Comparison of ENCODE assay signal across 25 cellular contexts in the genomic region with DNA sequence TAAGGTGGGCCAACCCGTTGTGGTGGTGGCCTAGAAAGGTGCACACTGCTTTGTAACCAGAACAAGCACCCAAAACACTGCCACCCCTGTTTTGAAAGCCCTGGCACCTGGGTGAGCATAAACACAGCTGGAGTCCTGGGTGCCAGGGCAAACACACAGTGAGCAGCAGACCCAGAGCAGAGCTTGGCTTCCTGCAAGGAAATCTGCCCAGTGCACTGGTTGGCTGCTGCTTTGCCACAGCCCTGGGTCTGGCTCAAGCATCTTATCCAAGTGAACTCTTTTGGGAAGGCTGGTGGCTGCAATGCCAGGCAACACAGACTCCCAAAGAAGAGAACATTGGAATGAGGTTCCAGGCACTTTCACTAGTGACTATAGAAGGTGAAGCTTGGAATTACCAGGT.
"Had no signal": no experiment of that assay in that cellular context is flagged by ENCODE, and none has a peak within 500 bp of the region (broad histone marks: within the 10 kb centered on the region; RNA-seq: fewer than 3 reads in every experiment).

No MANE protein-coding gene starts in this region.

- DNase-seq: hippocampal formation; immature natural killer cell; kidney; left colon; left lung; lower lobe of right lung; mammary epithelial cell; mesendoderm; naive B cell; natural killer cell; nephron progenitor cell; ovary; right cardiac atrium; stimulated activated CD4-positive, alpha-beta T cell treated with anti-CD3 and anti-CD28 coated beads, Interleukin-12 subunit alpha, Interleukin-12 subunit beta, amount 100 ng/mL, for 4 hours; stimulated activated CD4-positive, alpha-beta T cell treated with anti-CD3 and anti-CD28 coated beads, Interleukin-15, amount 100 ng/mL, for 24 hours; stimulated activated CD4-positive, alpha-beta T cell treated with anti-CD3 and anti-CD28 coated beads, Interleukin-2, amount 100 ng/mL, for 24 hours; stimulated activated CD4-positive, alpha-beta T cell treated with anti-CD3 and anti-CD28 coated beads, Interleukin-4, amount 100 ng/mL, for 1 hour; stimulated activated naive CD4-positive, alpha-beta T cell; tibial artery; trophoblast cell; upper lobe of right lung had no signal

- H3K4me1 ChIP-seq: left lung, lower lobe of right lung, suprapubic skin, tibial artery, upper lobe of right lung had no signal

- H3K36me3 ChIP-seq: left lung, lower lobe of right lung, ovary, suprapubic skin, thoracic aorta, tibial artery, upper lobe of right lung had no signal

- H3K27me3 ChIP-seq: ovary, suprapubic skin, upper lobe of right lung had no signal

- H3K27ac ChIP-seq: left lung, lower lobe of right lung, ovary, skin epidermis, suprapubic skin, thoracic aorta, tibial artery, upper lobe of right lung had no signal

- H3K4me3 ChIP-seq: left lung, lower lobe of right lung, ovary, skin epidermis, suprapubic skin, thoracic aorta, tibial artery, upper lobe of right lung had no signal

- H3K9me3 ChIP-seq: left lung, lower lobe of right lung, ovary, suprapubic skin, thoracic aorta, tibial artery, upper lobe of right lung had no signal

- ATAC-seq: left colon, left lung, lower lobe of right lung, natural killer cell, right cardiac atrium, sciatic nerve, upper lobe of right lung had no signal
